ENCODE assay signal across 8 cellular contexts in the genomic region with DNA sequence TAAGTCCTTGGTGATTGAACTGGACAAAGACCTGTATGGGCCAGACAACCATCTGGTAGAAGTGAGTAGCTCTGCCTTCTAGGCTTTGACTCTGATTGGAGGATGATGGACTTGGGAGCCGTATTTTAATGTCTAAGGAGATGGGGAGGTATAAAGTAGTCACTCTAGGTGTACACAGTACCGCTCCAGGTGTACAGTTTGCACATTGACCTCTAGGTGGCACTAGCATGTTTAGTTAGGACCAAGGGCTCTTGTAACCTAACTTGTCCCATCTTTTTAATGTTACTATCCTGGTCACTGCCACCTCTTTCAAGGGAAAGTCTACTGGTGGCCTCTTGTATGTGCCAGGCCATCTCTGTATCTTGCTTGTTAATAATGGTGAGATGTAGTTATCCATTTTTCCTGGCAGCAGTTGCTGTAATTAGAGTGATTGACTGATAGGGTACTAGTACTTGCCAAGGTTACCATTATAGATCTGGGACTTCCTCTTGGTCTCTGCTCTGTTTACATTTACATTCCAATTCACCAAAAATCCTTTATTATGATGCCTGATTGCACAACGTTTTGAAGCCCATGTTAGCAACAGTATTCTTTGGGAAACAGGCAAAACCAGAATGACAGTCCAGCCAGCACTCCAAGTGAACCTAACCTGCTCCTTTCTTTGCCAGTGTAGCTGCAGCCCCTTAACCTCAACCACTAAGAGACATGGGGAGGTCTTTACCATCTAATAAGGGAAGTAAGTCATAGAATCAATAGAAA. TPM values are rescaled to one million over a fixed set of nuclear protein-coding genes. Genes with fewer than 3 reads are reported as not detected.
A peak's percentile ranks its signal among the peaks of the same experiment; 100 is the strongest.
DNase-seq lines count a peak whose midpoint lies in the region; ATAC-seq and TF ChIP-seq lines count a peak whose summit lies in the region.

No MANE protein-coding gene starts in this region.

- H4K8ac ChIP-seq in mesenchymal stem cell (ENCODE audit: low read length) = no peak overlapping the region

- H2BK12ac ChIP-seq in mesenchymal stem cell (ENCODE audit: low read length in 2 of 2) = no peak overlapping the region

- 56% methylated on average over 3 of the region's 3 CpGs for WGBS in mesenchymal stem cell
- 40 to 56% methylated on average over 3 of the region's 3 CpGs for WGBS in tibial nerve, 2 donors

- no peak overlapping the region for H2BK5ac ChIP-seq in mesenchymal stem cell (ENCODE audit: low read depth, low read length, poor library complexity, severe bottlenecking)

- H3K4me3 ChIP-seq in AG04449 (ENCODE audit: low read depth, low read length) (no peak overlapping the region), GM12875 (ENCODE audit: low read depth, low read length) (no peak overlapping the region), WERI-Rb-1 (ENCODE audit: low read depth, low read length) (no peak overlapping the region), choroid plexus epithelial cell (ENCODE audit: low read depth, low read length) (no peak overlapping the region), mesenchymal stem cell (ENCODE audit: insufficient read depth in 1 of 2, low read depth in 1 of 2, low read length in 2 of 2) (peak overlapping the region in 1 of 2 experiments; percentile 48), tibial nerve (no peak overlapping the region)

- no peak for TF ChIP-seq POLR2A in tibial nerve (IDR thresholded peaks at IDR 0.05)

- H2BK15ac ChIP-seq in mesenchymal stem cell (ENCODE audit: low read depth, poor library complexity, severe bottlenecking) = no peak overlapping the region

- no peak overlapping the region for H4K91ac ChIP-seq in mesenchymal stem cell (ENCODE audit: low read length)

- no peak overlapping the region for H3K23ac ChIP-seq in mesenchymal stem cell (ENCODE audit: low read length in 2 of 2)

- CTCF ChIA-PET in AG04449 (lab: Yijun Ruan, JAX) = interaction anchor here (0.6 to 12.4 kb wide), 22 partner anchors 9 to 226 kb away, joined by 3 to 244 read pairs (median 5); a partner anchor contains a TSS

- H3K14ac ChIP-seq in mesenchymal stem cell (ENCODE audit: low read length in 2 of 2) = no peak overlapping the region

- TF ChIP-seq CTCF in AG04449 (IDR thresholded peaks at IDR 0.05; ENCODE audit: insufficient read depth, low read length, missing control alignments) (peak; percentile 66), GM12875 (IDR thresholded peaks at IDR 0.05; ENCODE audit: borderline replicate concordance, insufficient read depth, low read depth, low read length) (peak; percentile 86), WERI-Rb-1 (IDR thresholded peaks at IDR 0.05; ENCODE audit: low read depth, low read length) (peak; percentile 82), choroid plexus epithelial cell (conservative IDR thresholded peaks at IDR 0.05; ENCODE audit: low read depth, low read length) (peak; percentile 81), tibial nerve (IDR thresholded peaks at IDR 0.05) (peak; percentile 58 to 79 (median 66))

- H3K27me3 ChIP-seq in WERI-Rb-1 (ENCODE audit: insufficient read depth, low read depth, severe bottlenecking) (no peaks in the 10 kb centered on the region), mesenchymal stem cell (ENCODE audit: control insufficient read depth in 1 of 2, insufficient read depth in 1 of 2, low read length in 2 of 2) (no peaks in the 10 kb centered on the region), tibial nerve (no peaks in the 10 kb centered on the region)

- no peak overlapping the region for H2AFZ ChIP-seq in mesenchymal stem cell (ENCODE audit: low read depth, low read length)

- no peak for ATAC-seq in HG03135 (IDR thresholded peaks at IDR 0.05; ENCODE audit: unreplicated experiment)

- H3K9me3 ChIP-seq in WERI-Rb-1 (ENCODE audit: severe bottlenecking) (no peaks in the 10 kb centered on the region), mesenchymal stem cell (ENCODE audit: control insufficient read depth, low read length) (no peaks in the 10 kb centered on the region), tibial nerve (no peaks in the 10 kb centered on the region)

- no peak overlapping the region for H3K18ac ChIP-seq in mesenchymal stem cell (ENCODE audit: low read depth in 1 of 2, low read length in 2 of 2)

- H3K4me1 ChIP-seq in mesenchymal stem cell (ENCODE audit: control insufficient read depth, insufficient read depth, low read depth, low read length) (peaks cover 9% of the 10 kb centered on the region), tibial nerve (peaks cover 0 to 43% (median 7%) of the 10 kb centered on the region in 4 donors)

- peaks cover 19% of the 10 kb centered on the region for H3K79me1 ChIP-seq in mesenchymal stem cell (replicated peaks; ENCODE audit: low read length, poor library complexity, severe bottlenecking)

- H3K27ac ChIP-seq in WERI-Rb-1 = no peak overlapping the region
- H3K27ac ChIP-seq in mesenchymal stem cell (ENCODE audit: low read length, poor library complexity, severe bottlenecking) = no peak overlapping the region
- H3K27ac ChIP-seq in tibial nerve = peak overlapping the region in 1 of 4 donors; percentile 20

- no peak overlapping the region for H3K4ac ChIP-seq in mesenchymal stem cell (ENCODE audit: low read depth in 1 of 2, low read length in 2 of 2)

- TF ChIP-seq EP300 in tibial nerve (IDR thresholded peaks at IDR 0.05) = no peak

- H3K36me3 ChIP-seq in WERI-Rb-1 = peaks cover 68% of the 10 kb centered on the region
- peaks cover 48 to 61% of the 10 kb centered on the region in 2 experiments for H3K36me3 ChIP-seq in mesenchymal stem cell (ENCODE audit: control insufficient read depth in 1 of 2, insufficient read depth in 2 of 2, low read depth in 1 of 2, low read length in 2 of 2)
- H3K36me3 ChIP-seq in tibial nerve = peaks cover 5 to 74% (median 31%) of the 10 kb centered on the region in 3 donors

- H2AK5ac ChIP-seq in mesenchymal stem cell (ENCODE audit: low read length, severe bottlenecking) = no peak overlapping the region

- POLR2A ChIA-PET in AG04449 (lab: Yijun Ruan, JAX) = interaction anchor here (0.9 to 1.6 kb wide), 2 partner anchors 22 to 226 kb away, joined by 3 to 6 read pairs; no protein-coding TSS in a partner anchor

- no peak overlapping the region for H3K4me2 ChIP-seq in mesenchymal stem cell (ENCODE audit: low read length, poor library complexity, severe bottlenecking)

- H3K9ac ChIP-seq in mesenchymal stem cell (ENCODE audit: low read length) = peak overlapping the region; percentile 75

- DNase-seq in AG04449 (ENCODE audit: low read depth, low spot score) = no peak
- peak; percentile 38 for DNase-seq in NCI-H1694 (lab: John Stamatoyannopoulos, UW)
- DNase-seq in WERI-Rb-1 = peak; percentile 71
- peak; percentile 71 for DNase-seq in choroid plexus epithelial cell (ENCODE audit: low read depth)
- peak; percentile 68 for DNase-seq in mesenchymal stem cell
- peak in 1 of 2 donors; percentile 69 for DNase-seq in tibial nerve (ENCODE audit: low spot score in 2 of 2)

- no peak overlapping the region for H2BK120ac ChIP-seq in mesenchymal stem cell (ENCODE audit: low read depth, low read length)

RNA-seq across cellular contexts. Expression of a gene that starts 3.6 kb away (rescaled TPM):
- 38.9 TPM for polyA plus RNA-seq in mesenchymal stem cell (2013, experiment 1 of 2)
- polyA plus RNA-seq in mesenchymal stem cell (2013, experiment 2 of 2) = 37.6 TPM
- 10 to 100 TPM; 45.9 to 97.2 (median 65.3) TPM for total RNA-seq in tibial nerve

RNA-seq across cellular contexts. Expression of a gene that starts 15.1 kb away (rescaled TPM):
- not detected for polyA plus RNA-seq in mesenchymal stem cell (2013, experiment 1 of 2)
- polyA plus RNA-seq in mesenchymal stem cell (2013, experiment 2 of 2) = not detected
- total RNA-seq in tibial nerve = 100 to 1,000 TPM; 188 to 829 (median 253) TPM

RNA-seq across cellular contexts. Expression of a gene that starts 23.3 kb away (rescaled TPM):
- polyA plus RNA-seq in mesenchymal stem cell (2013, experiment 1 of 2) = 143 TPM
- 147 TPM for polyA plus RNA-seq in mesenchymal stem cell (2013, experiment 2 of 2)
- total RNA-seq in tibial nerve = 10 to 100 TPM; 35.8 to 91.5 (median 55.2) TPM

RNA-seq across cellular contexts. Expression of a gene that starts 31.4 kb away (rescaled TPM):
- 6.4 TPM for polyA plus RNA-seq in mesenchymal stem cell (2013, experiment 1 of 2)
- 6.0 TPM for polyA plus RNA-seq in mesenchymal stem cell (2013, experiment 2 of 2)
- total RNA-seq in tibial nerve = 1 to 10 TPM in 3 of 4 donors, not detected in 1; 1.8 to 4.2 (median 2.9) TPM
